1 cellular context compared by ENCODE assay signal in the genomic region with DNA sequence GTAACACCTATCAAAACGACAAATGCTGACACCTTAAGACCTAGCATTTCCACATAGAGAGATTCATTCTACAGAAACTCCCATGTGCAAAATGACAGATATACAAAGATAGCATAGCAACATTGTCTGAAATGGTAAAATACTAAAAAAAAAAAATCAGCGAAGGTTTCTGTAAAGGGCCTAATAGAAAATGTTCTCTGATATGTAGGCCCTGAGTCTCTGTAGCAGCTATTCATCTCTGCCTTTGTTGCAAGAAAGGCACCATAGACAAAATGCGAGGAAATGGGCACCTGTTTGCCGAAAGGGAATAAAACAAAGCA.
TF ChIP-seq lines count a peak whose summit lies in the region.

No MANE protein-coding gene starts in this region.

TF ChIP-seq in IMR-90, 13 proteins besides CTCF, POLR2A, EP300 and RAD21:
- TF ChIP-seq MAFK (IDR thresholded peaks at IDR 0.05; ENCODE audit: low read depth, low read length) (no peak), CHD1 (IDR thresholded peaks at IDR 0.05; ENCODE audit: low read depth, low read length) (no peak), MXI1 (IDR thresholded peaks at IDR 0.05; ENCODE audit: borderline replicate concordance, low read depth, low read length) (no peak), SMC3 (IDR thresholded peaks at IDR 0.05; ENCODE audit: low read depth, low read length) (no peak)
- TF ChIP-seq, protein P1, sequence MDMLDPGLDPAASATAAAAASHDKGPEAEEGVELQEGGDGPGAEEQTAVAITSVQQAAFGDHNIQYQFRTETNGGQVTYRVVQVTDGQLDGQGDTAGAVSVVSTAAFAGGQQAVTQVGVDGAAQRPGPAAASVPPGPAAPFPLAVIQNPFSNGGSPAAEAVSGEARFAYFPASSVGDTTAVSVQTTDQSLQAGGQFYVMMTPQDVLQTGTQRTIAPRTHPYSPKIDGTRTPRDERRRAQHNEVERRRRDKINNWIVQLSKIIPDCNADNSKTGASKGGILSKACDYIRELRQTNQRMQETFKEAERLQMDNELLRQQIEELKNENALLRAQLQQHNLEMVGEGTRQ (IDR thresholded peaks at IDR 0.05; ENCODE audit: low read depth, low read length): no peak
